8 cellular contexts compared by ENCODE assay signal in the genomic region with DNA sequence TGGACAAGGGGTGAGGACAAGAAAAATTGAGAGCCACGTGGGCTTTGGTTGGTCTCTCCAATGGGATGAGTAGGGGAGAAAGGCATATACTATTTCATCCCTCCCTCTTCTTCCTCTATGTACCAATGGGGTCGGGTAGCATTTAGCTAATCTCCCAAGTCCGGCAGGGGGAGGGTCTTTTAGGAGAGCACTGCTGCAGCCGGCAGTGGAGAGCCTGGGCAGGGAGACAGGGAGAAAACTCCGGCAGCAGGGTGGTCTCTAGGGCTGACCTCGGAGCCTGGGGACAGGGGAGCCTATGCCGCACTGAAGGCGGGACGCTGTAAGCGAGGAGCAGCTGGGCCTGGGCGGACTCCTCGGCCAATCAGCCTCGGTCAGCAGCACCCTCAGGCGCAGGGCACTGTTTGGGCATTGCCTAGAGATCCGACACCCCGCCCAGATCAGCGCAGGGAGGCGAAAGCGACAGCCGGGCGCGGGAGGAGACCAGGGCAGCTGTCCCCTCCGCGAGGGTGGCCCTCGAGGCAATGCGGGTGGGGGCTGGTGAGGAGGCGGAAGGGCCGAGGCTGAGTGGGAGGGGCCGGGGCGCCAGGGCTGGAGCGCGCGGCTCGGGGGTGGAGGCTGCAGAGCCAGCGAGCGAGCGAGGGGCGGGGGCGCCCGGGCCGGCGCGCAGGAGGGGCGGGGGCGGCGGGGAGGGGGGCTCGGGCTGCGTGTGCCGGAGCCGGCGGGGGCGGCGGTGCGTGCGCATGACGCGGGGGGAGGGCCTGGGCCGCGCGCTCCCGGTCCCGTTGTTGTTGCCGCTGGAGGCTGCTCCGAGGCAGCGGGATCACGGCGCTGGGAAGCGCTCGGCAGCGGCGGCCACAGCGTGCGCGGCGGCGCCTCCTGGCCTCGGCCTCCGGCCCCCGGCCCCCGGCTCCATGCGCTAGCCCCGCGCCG. TPM values are rescaled to one million over a fixed set of nuclear protein-coding genes. Genes with fewer than 3 reads are reported as not detected.
A peak's percentile ranks its signal among the peaks of the same experiment; 100 is the strongest.
DNase-seq lines count a peak whose midpoint lies in the region; ATAC-seq and TF ChIP-seq lines count a peak whose summit lies in the region.

AGAP3 (plus strand) TSS at position 785 of the 930 bp plus-strand sequence. CDS start 267 bp downstream, outside the sequence.

- BruUV-seq in Panc1 (replicated peaks; lab: Mats Ljungman, UMichigan): no TSS peak

- in situ Hi-C loops in Panc1 (cut with HindIII; ENCODE audit: low pct_unique_long_range_greater_than_20kb, low sequenced_read_pairs): no loop called here

- TF ChIP-seq CTCF in Panc1 (IDR thresholded peaks at IDR 0.05): no peak

- peaks cover 24% of the 10 kb centered on the region for H3K4me1 Mint-ChIP-seq in activated T-helper 2 cell treated with anti-CD3 and anti-CD28 coated beads, Interferon-gamma antibody, Interleukin-2, Interleukin-4, amounts not matched to agents 10 μg/mL and 5 μg/mL and 100 μg/mL, durations not matched to agents 14 hours and 24 hours and 36 hours (ENCODE audit: low read depth)

- DNase-seq in D341Med (ENCODE audit: low spot score) (peak; percentile 96), HuH-7 (ENCODE audit: low spot score) (peak; percentile 96), Panc1 (ENCODE audit: low read depth, low spot score) (no peak), fibroblast of gingiva (ENCODE audit: low read depth) (peak; percentile 85), myocyte (ENCODE audit: low read depth) (peak; percentile 99), substantia nigra (lab: John Stamatoyannopoulos, UW) (peak; percentile 51 to 95 (median 83))
- DNase-seq in activated T-helper 2 cell treated with anti-CD3 and anti-CD28 coated beads, Interferon-gamma antibody, Interleukin-2, Interleukin-4, amounts not matched to agents 10 μg/mL and 5 μg/mL and 100 μg/mL, durations not matched to agents 14 hours and 24 hours and 36 hours (ENCODE audit: low spot score): peak; percentile 46

- POLR2A ChIA-PET in Panc1 (lab: Charles Lee): interaction anchor here (1.2 kb wide), 1 partner anchor 25 kb away, joined by 6 read pairs; no protein-coding TSS in a partner anchor

- no peaks in the 10 kb centered on the region for H3K9me3 ChIP-seq in Panc1 (ENCODE audit: control insufficient read depth, insufficient read depth, low read depth, low read length)

- peaks cover 8% of the 10 kb centered on the region for H3K27me3 Mint-ChIP-seq in activated T-helper 2 cell treated with anti-CD3 and anti-CD28 coated beads, Interferon-gamma antibody, Interleukin-2, Interleukin-4, amounts not matched to agents 10 μg/mL and 5 μg/mL and 100 μg/mL, durations not matched to agents 14 hours and 24 hours and 36 hours (ENCODE audit: low read depth)

- H3K27ac ChIP-seq in Panc1 (ENCODE audit: low read length): peak within 1 kb of the TSS; percentile 83
- peak within 1 kb of the TSS; percentile 96 for H3K27ac ChIP-seq in substantia nigra (ENCODE audit: low read depth, low read length, poor library complexity, severe bottlenecking)

- H3K9me3 Mint-ChIP-seq in activated T-helper 2 cell treated with anti-CD3 and anti-CD28 coated beads, Interferon-gamma antibody, Interleukin-2, Interleukin-4, amounts not matched to agents 10 μg/mL and 5 μg/mL and 100 μg/mL, durations not matched to agents 14 hours and 24 hours and 36 hours: no peaks in the 10 kb centered on the region

- peak within 1 kb of the TSS; percentile 88 to 93 for H3K4me3 ChIP-seq in Panc1 (ENCODE audit: low read depth in 2 of 2, low read length in 2 of 2)

- CTCF ChIA-PET in Panc1 (lab: Charles Lee): interaction anchor here (1.1 kb wide), 1 partner anchor 18 kb away, joined by 3 read pairs; no protein-coding TSS in a partner anchor

- intact Hi-C loops in Panc1 (cut with micrococcal nuclease; ENCODE audit: unreplicated experiment): no loop called here
- intact Hi-C loops in activated T-helper 2 cell treated with anti-CD3 and anti-CD28 coated beads, Interferon-gamma antibody, Interleukin-2, Interleukin-4, amounts not matched to agents 10 μg/mL and 5 μg/mL and 100 μg/mL, durations not matched to agents 14 hours and 24 hours and 36 hours (cut with micrococcal nuclease): loop anchor here (5.0 to 10.0 kb wide), 2 partner anchors 139 to 419 kb away; partner anchors contain the start of gene ABCF2

- H3K4me1 ChIP-seq in Panc1 (ENCODE audit: control insufficient read depth, insufficient read depth, low read length): peaks cover 42% of the 10 kb centered on the region

- ATAC-seq in GM21390 (IDR thresholded peaks at IDR 0.05; ENCODE audit: unreplicated experiment) (peak; percentile 39), Panc1 (peak; percentile 65)

- H3K4me3 Mint-ChIP-seq in activated T-helper 2 cell treated with anti-CD3 and anti-CD28 coated beads, Interferon-gamma antibody, Interleukin-2, Interleukin-4, amounts not matched to agents 10 μg/mL and 5 μg/mL and 100 μg/mL, durations not matched to agents 14 hours and 24 hours and 36 hours (ENCODE audit: low read depth): peak within 1 kb of the TSS; percentile 87

- H3K27me3 ChIP-seq in Panc1 (ENCODE audit: control insufficient read depth, insufficient read depth, low read length): no peaks in the 10 kb centered on the region

- H3K36me3 ChIP-seq in Panc1 (ENCODE audit: control insufficient read depth, insufficient read depth, low read length): no peaks in the 10 kb centered on the region; the same call in 1 of the 2 replicates

- H3K36me3 Mint-ChIP-seq in activated T-helper 2 cell treated with anti-CD3 and anti-CD28 coated beads, Interferon-gamma antibody, Interleukin-2, Interleukin-4, amounts not matched to agents 10 μg/mL and 5 μg/mL and 100 μg/mL, durations not matched to agents 14 hours and 24 hours and 36 hours (ENCODE audit: low read depth): peaks cover 9% of the 10 kb centered on the region

- peak within 1 kb of the TSS; percentile 79 for H3K27ac Mint-ChIP-seq in activated T-helper 2 cell treated with anti-CD3 and anti-CD28 coated beads, Interferon-gamma antibody, Interleukin-2, Interleukin-4, amounts not matched to agents 10 μg/mL and 5 μg/mL and 100 μg/mL, durations not matched to agents 14 hours and 24 hours and 36 hours

RNA-seq across cellular contexts. Expression of gene AGAP3, which starts in this region (rescaled TPM):
- total RNA-seq in Panc1 (2021; ENCODE audit: unreplicated experiment): 103 TPM
- 93.3 TPM for polyA plus RNA-seq in Panc1 (2012; ENCODE audit: insufficient read length)
- total RNA-seq in activated T-helper 2 cell treated with anti-CD3 and anti-CD28 coated beads, Interferon-gamma antibody, Interleukin-2, Interleukin-4, amounts not matched to agents 10 μg/mL and 5 μg/mL and 100 μg/mL, durations not matched to agents 14 hours and 24 hours and 36 hours: 62.5 and 64.4 TPM in 2 replicates
- 110 and 115 TPM in 2 replicates for total RNA-seq in myocyte
- 193 TPM for polyA plus RNA-seq in myocyte (2012)
